Comparison of ENCODE assay signal across 19 cellular contexts in the genomic region with DNA sequence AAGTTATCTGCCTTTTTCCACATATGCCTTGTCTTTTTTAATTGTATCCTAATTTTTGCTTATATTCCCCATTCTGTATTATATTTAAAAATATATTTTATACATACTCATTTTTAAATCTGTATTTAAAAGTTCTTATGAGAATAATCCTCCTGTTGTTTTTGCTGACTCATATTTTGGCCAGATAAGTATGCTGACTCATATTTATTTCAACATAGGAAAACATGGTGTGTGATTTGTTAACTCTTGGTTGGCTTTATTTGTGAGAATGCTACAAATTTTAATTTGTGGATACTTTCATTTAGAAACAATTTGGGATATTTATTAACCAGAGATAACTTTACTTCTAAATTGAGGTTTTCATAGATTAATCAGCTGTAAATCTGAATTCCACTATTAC.
DNase-seq lines count a peak whose midpoint lies in the region; ATAC-seq, FAIRE-seq and TF ChIP-seq lines count a peak whose summit lies in the region.
"Had no signal": no experiment of that assay in that cellular context is flagged by ENCODE, and none has a peak within 500 bp of the region (broad histone marks: within the 10 kb centered on the region; RNA-seq: fewer than 3 reads in every experiment).

No MANE protein-coding gene starts in this region.

- H3K4me3 Mint-ChIP-seq in activated CD8-positive, alpha-beta T cell treated with anti-CD3 and anti-CD28 coated beads, Interleukin-2, amount 10 ng/mL, durations not matched to agents 7 days and 5 days: no peak overlapping the region
- H3K4me3 Mint-ChIP-seq: activated CD4-positive, alpha-beta memory T cell treated with anti-CD3 and anti-CD28 coated beads for 36 hours; CD14-positive monocyte; endodermal cell; naive B cell had no signal

- H3K14ac ChIP-seq in mesenchymal stem cell (ENCODE audit: low read length in 2 of 2): no peak overlapping the region

- H4K20me1 ChIP-seq in GM23248 (ENCODE audit: insufficient read depth) (no peaks in the 10 kb centered on the region), PC-3 (ENCODE audit: low read length) (no peaks in the 10 kb centered on the region), endothelial cell of umbilical vein (replicated peaks; ENCODE audit: control insufficient read depth, extremely low read depth, insufficient read depth, low read length) (no peaks in the 10 kb centered on the region)

- POLR2A ChIA-PET in PC-3 (lab: Charles Lee; ENCODE audit: unreplicated experiment) (no interaction called here), endothelial cell of umbilical vein (lab: Charles Lee) (no interaction called here)
- POLR2A ChIA-PET in activated CD8-positive, alpha-beta T cell treated with anti-CD3 and anti-CD28 coated beads, Interleukin-2, amount 10 ng/mL, durations not matched to agents 7 days and 5 days (lab: Charles Lee): no interaction called here

- FAIRE-seq in endothelial cell of umbilical vein (lab: Jason Lieb, UNC): peak; percentile 8

- no peak overlapping the region for H2AK5ac ChIP-seq in mesenchymal stem cell (ENCODE audit: low read length, severe bottlenecking)

- no peak overlapping the region for H3K9ac ChIP-seq in GM23248
- peak overlapping the region; percentile 52 for H3K9ac ChIP-seq in PC-3 (ENCODE audit: low read length)
- no peak overlapping the region for H3K9ac ChIP-seq in endothelial cell of umbilical vein (replicated peaks; ENCODE audit: extremely low read depth, insufficient read depth, low read length)
- peak overlapping the region; percentile 13 for H3K9ac ChIP-seq in mesenchymal stem cell (ENCODE audit: low read length)

- no peaks in the 10 kb centered on the region for H3K79me1 ChIP-seq in mesenchymal stem cell (replicated peaks; ENCODE audit: low read length, poor library complexity, severe bottlenecking)

- no peak overlapping the region for H2BK120ac ChIP-seq in mesenchymal stem cell (ENCODE audit: low read depth, low read length)

- H3K27me3 ChIP-seq in GM23248 (replicated peaks; ENCODE audit: insufficient read depth) (no peaks in the 10 kb centered on the region), PC-3 (ENCODE audit: low read length) (no peaks in the 10 kb centered on the region), endothelial cell of umbilical vein (ENCODE audit: control insufficient read depth in 2 of 2, insufficient read depth in 2 of 2, low read length in 2 of 2) (no peaks in the 10 kb centered on the region), mesenchymal stem cell (ENCODE audit: control insufficient read depth in 1 of 2, insufficient read depth in 1 of 2, low read length in 2 of 2) (no peaks in the 10 kb centered on the region), right atrium auricular region (no peaks in the 10 kb centered on the region)
- H3K27me3 ChIP-seq: ascending aorta, hepatocyte, tibial nerve had no signal

- no peaks in the 10 kb centered on the region for H3K36me3 ChIP-seq in GM23248 (ENCODE audit: low read depth)
- no peaks in the 10 kb centered on the region; the same call in 1 of the 2 replicates for H3K36me3 ChIP-seq in PC-3 (ENCODE audit: low read depth, low read length)
- H3K36me3 ChIP-seq in endothelial cell of umbilical vein (ENCODE audit: control insufficient read depth in 2 of 2, extremely low read depth in 1 of 2, insufficient read depth in 2 of 2, low read length in 2 of 2): no peaks in the 10 kb centered on the region
- no peaks in the 10 kb centered on the region for H3K36me3 ChIP-seq in mesenchymal stem cell (ENCODE audit: control insufficient read depth in 1 of 2, insufficient read depth in 2 of 2, low read depth in 1 of 2, low read length in 2 of 2)
- no peaks in the 10 kb centered on the region for H3K36me3 ChIP-seq in right atrium auricular region
- H3K36me3 ChIP-seq: ascending aorta, left ventricle myocardium inferior, tibial nerve had no signal

- TF ChIP-seq POLR2A in endothelial cell of umbilical vein (IDR thresholded peaks at IDR 0.05; ENCODE audit: low read depth, low read length): no peak

- H2BK12ac ChIP-seq in mesenchymal stem cell (ENCODE audit: low read length in 2 of 2): no peak overlapping the region

- no peaks in the 10 kb centered on the region for H3K27me3 Mint-ChIP-seq in activated CD8-positive, alpha-beta T cell treated with anti-CD3 and anti-CD28 coated beads, Interleukin-2, amount 10 ng/mL, durations not matched to agents 7 days and 5 days (ENCODE audit: low read depth)
- H3K27me3 Mint-ChIP-seq: activated CD4-positive, alpha-beta memory T cell treated with anti-CD3 and anti-CD28 coated beads for 36 hours; naive B cell had no signal

- peak; percentile 66 for DNase-seq in GM23248
- peak; percentile 84 for DNase-seq in PC-3
- DNase-seq in endothelial cell of umbilical vein (ENCODE audit: low read depth, low spot score): peak; percentile 52
- DNase-seq in mesenchymal stem cell: peak; percentile 62
- DNase-seq in NCI-H2081 (lab: John Stamatoyannopoulos, UW): no peak
- no peak for DNase-seq in right atrium auricular region (ENCODE audit: low spot score)
- DNase-seq in GM13977 (ENCODE audit: low spot score): no peak
- no peak for DNase-seq in activated CD8-positive, alpha-beta T cell treated with anti-CD3 and anti-CD28 coated beads, Interleukin-2, amount 10 ng/mL, durations not matched to agents 7 days and 5 days
- DNase-seq: activated CD4-positive, alpha-beta memory T cell treated with anti-CD3 and anti-CD28 coated beads for 36 hours; endodermal cell; left ventricle myocardium inferior; naive B cell; NCI-H2029; NCI-H774; T1000 had no signal

- peaks cover 9% of the 10 kb centered on the region; the same call in 1 of the 2 replicates for H3K4me1 ChIP-seq in GM23248 (ENCODE audit: insufficient read depth)
- peaks cover 43% of the 10 kb centered on the region for H3K4me1 ChIP-seq in PC-3 (ENCODE audit: insufficient read depth, low read length)
- peaks cover 2% of the 10 kb centered on the region for H3K4me1 ChIP-seq in endothelial cell of umbilical vein (ENCODE audit: control insufficient read depth, extremely low read depth, insufficient read depth, low read length)
- no peaks in the 10 kb centered on the region for H3K4me1 ChIP-seq in mesenchymal stem cell (ENCODE audit: control insufficient read depth, insufficient read depth, low read depth, low read length)
- no peaks in the 10 kb centered on the region for H3K4me1 ChIP-seq in right atrium auricular region
- H3K4me1 ChIP-seq: ascending aorta, left ventricle myocardium inferior, tibial nerve had no signal

- H3K9me1 ChIP-seq in endothelial cell of umbilical vein (replicated peaks; ENCODE audit: control insufficient read depth, extremely low read depth, insufficient read depth, low read length): no peaks in the 10 kb centered on the region

- H3K4me2 ChIP-seq in GM23248 (ENCODE audit: unreplicated experiment): no peak overlapping the region
- H3K4me2 ChIP-seq in PC-3 (ENCODE audit: low read length): peak overlapping the region; percentile 68
- H3K4me2 ChIP-seq in endothelial cell of umbilical vein (ENCODE audit: insufficient read depth, low read length): no peak overlapping the region
- no peak overlapping the region for H3K4me2 ChIP-seq in mesenchymal stem cell (ENCODE audit: low read length, poor library complexity, severe bottlenecking)
- H3K4me2 ChIP-seq: hepatocyte had no signal

- no peak overlapping the region for H3K18ac ChIP-seq in mesenchymal stem cell (ENCODE audit: low read depth in 1 of 2, low read length in 2 of 2)

- no peak overlapping the region for H2BK15ac ChIP-seq in mesenchymal stem cell (ENCODE audit: low read depth, poor library complexity, severe bottlenecking)

- no peak overlapping the region for H3K27ac Mint-ChIP-seq in activated CD8-positive, alpha-beta T cell treated with anti-CD3 and anti-CD28 coated beads, Interleukin-2, amount 10 ng/mL, durations not matched to agents 7 days and 5 days
- H3K27ac Mint-ChIP-seq: activated CD4-positive, alpha-beta memory T cell treated with anti-CD3 and anti-CD28 coated beads for 36 hours; CD14-positive monocyte; endodermal cell; naive B cell had no signal

- H3K4me1 Mint-ChIP-seq in activated CD8-positive, alpha-beta T cell treated with anti-CD3 and anti-CD28 coated beads, Interleukin-2, amount 10 ng/mL, durations not matched to agents 7 days and 5 days (ENCODE audit: low read depth): no peaks in the 10 kb centered on the region
- H3K4me1 Mint-ChIP-seq: CD14-positive monocyte, endodermal cell, naive B cell had no signal

- no peak overlapping the region for H2BK5ac ChIP-seq in mesenchymal stem cell (ENCODE audit: low read depth, low read length, poor library complexity, severe bottlenecking)

- in situ Hi-C loops in GM23248 (cut with MboI) (no loop called here), GM13977 (cut with MboI; ENCODE audit: low pct_unique_long_range_greater_than_20kb, low sequenced_read_pairs, unreplicated experiment) (no loop called here)

- ATAC-seq in PC-3: no peak; the same call in 1 of the 2 replicates
- ATAC-seq in activated CD8-positive, alpha-beta T cell treated with anti-CD3 and anti-CD28 coated beads, Interleukin-2, amount 10 ng/mL, durations not matched to agents 7 days and 5 days: no peak

- H3K4me3 ChIP-seq in GM23248 (no peak overlapping the region), PC-3 (ENCODE audit: low read length) (peak overlapping the region; percentile 22), endothelial cell of umbilical vein (replicated peaks in 1 of 3; ENCODE audit: insufficient read depth in 1 of 3, low read depth in 1 of 3, low read length in 3 of 3) (no peak overlapping the region), mesenchymal stem cell (ENCODE audit: insufficient read depth in 1 of 2, low read depth in 1 of 2, low read length in 2 of 2) (no peak overlapping the region), right atrium auricular region (no peak overlapping the region)
- H3K4me3 ChIP-seq: ascending aorta, hepatocyte, left ventricle myocardium inferior, tibial nerve had no signal

- intact Hi-C loops in PC-3 (cut with micrococcal nuclease): no loop called here
- intact Hi-C loops in endothelial cell of umbilical vein (cut with micrococcal nuclease): no loop called here

- H3K27ac ChIP-seq in GM23248: no peak overlapping the region
- H3K27ac ChIP-seq in PC-3 (ENCODE audit: low read length): peak overlapping the region; percentile 86
- H3K27ac ChIP-seq in endothelial cell of umbilical vein (ENCODE audit: insufficient read depth, low read depth, low read length): no peak overlapping the region
- H3K27ac ChIP-seq in mesenchymal stem cell (ENCODE audit: low read length, poor library complexity, severe bottlenecking): no peak overlapping the region
- no peak overlapping the region for H3K27ac ChIP-seq in right atrium auricular region
- H3K27ac ChIP-seq: ascending aorta, hepatocyte, left ventricle myocardium inferior, tibial nerve had no signal

- H3K9me2 ChIP-seq in GM23248 (ENCODE audit: insufficient read depth): no peaks in the 10 kb centered on the region
- no peaks in the 10 kb centered on the region for H3K9me2 ChIP-seq in PC-3 (replicated peaks; ENCODE audit: low read length)

- no peak overlapping the region for H4K91ac ChIP-seq in mesenchymal stem cell (ENCODE audit: low read length)

- dilution Hi-C loops in endothelial cell of umbilical vein (cut with MboI; ENCODE audit: extremely low pct_ligation_motif_present, low sequenced_read_pairs): no loop called here

- H3K79me2 ChIP-seq in GM23248 (ENCODE audit: insufficient read depth): no peaks in the 10 kb centered on the region
- H3K79me2 ChIP-seq in PC-3 (ENCODE audit: low read length): peaks cover 17% of the 10 kb centered on the region; the same call in 1 of the 2 replicates
- no peaks in the 10 kb centered on the region for H3K79me2 ChIP-seq in endothelial cell of umbilical vein (ENCODE audit: control insufficient read depth, insufficient read depth, low read length)
- H3K79me2 ChIP-seq: hepatocyte had no signal

- H3K9me3 ChIP-seq in GM23248 (ENCODE audit: low read depth) (no peaks in the 10 kb centered on the region), PC-3 (ENCODE audit: low read length) (no peaks in the 10 kb centered on the region), endothelial cell of umbilical vein (replicated peaks; ENCODE audit: control insufficient read depth, insufficient read depth, low read length) (no peaks in the 10 kb centered on the region), mesenchymal stem cell (ENCODE audit: control insufficient read depth, low read length) (no peaks in the 10 kb centered on the region), right atrium auricular region (no peaks in the 10 kb centered on the region)
- H3K9me3 ChIP-seq: ascending aorta, left ventricle myocardium inferior, tibial nerve had no signal

- no peak overlapping the region for H4K8ac ChIP-seq in mesenchymal stem cell (ENCODE audit: low read length)

- H3F3A ChIP-seq in GM23248 (ENCODE audit: insufficient read depth) (no peaks in the 10 kb centered on the region), PC-3 (ENCODE audit: low read length, unreplicated experiment) (no peaks in the 10 kb centered on the region)

- BruUV-seq in PC-3 (replicated peaks; lab: Mats Ljungman, UMichigan): no TSS peak
- no TSS peak for BruUV-seq in endothelial cell of umbilical vein (replicated peaks; lab: Mats Ljungman, UMichigan)

- CTCF ChIA-PET in PC-3 (lab: Charles Lee) (interaction anchor here (0.7 kb wide), 1 partner anchor 458 kb away, joined by 3 read pairs; no protein-coding TSS in a partner anchor), endothelial cell of umbilical vein (lab: Charles Lee) (interaction anchor here (1.5 kb wide), 1 partner anchor 13 kb away, joined by 6 read pairs; no protein-coding TSS in a partner anchor)
- CTCF ChIA-PET in activated CD8-positive, alpha-beta T cell treated with anti-CD3 and anti-CD28 coated beads, Interleukin-2, amount 10 ng/mL, durations not matched to agents 7 days and 5 days (lab: Charles Lee): no interaction called here

- H3K36me3 Mint-ChIP-seq in activated CD8-positive, alpha-beta T cell treated with anti-CD3 and anti-CD28 coated beads, Interleukin-2, amount 10 ng/mL, durations not matched to agents 7 days and 5 days (ENCODE audit: low read depth): no peaks in the 10 kb centered on the region
- H3K36me3 Mint-ChIP-seq: activated CD4-positive, alpha-beta memory T cell treated with anti-CD3 and anti-CD28 coated beads for 36 hours; CD14-positive monocyte; naive B cell had no signal

- TF ChIP-seq CTCF in PC-3 (conservative IDR thresholded peaks at IDR 0.05; ENCODE audit: low read depth, low read length): no peak
- no peak for TF ChIP-seq CTCF in endothelial cell of umbilical vein (IDR thresholded peaks at IDR 0.05; ENCODE audit: extremely low read depth in 1 of 2, insufficient read depth in 1 of 2, low read depth in 1 of 2, low read length in 2 of 2)
- TF ChIP-seq CTCF in right atrium auricular region (IDR thresholded peaks at IDR 0.05): no peak
- no peak for TF ChIP-seq CTCF in GM13977 (IDR thresholded peaks at IDR 0.05; ENCODE audit: extremely low read depth, insufficient read depth, missing control alignments)

- no peaks in the 10 kb centered on the region for H3K9me3 Mint-ChIP-seq in activated CD8-positive, alpha-beta T cell treated with anti-CD3 and anti-CD28 coated beads, Interleukin-2, amount 10 ng/mL, durations not matched to agents 7 days and 5 days (ENCODE audit: insufficient read depth)
- H3K9me3 Mint-ChIP-seq: endodermal cell had no signal

- no peak overlapping the region for H3K23ac ChIP-seq in mesenchymal stem cell (ENCODE audit: low read length in 2 of 2)

- H3K4ac ChIP-seq in mesenchymal stem cell (ENCODE audit: low read depth in 1 of 2, low read length in 2 of 2): no peak overlapping the region

- H2AFZ ChIP-seq in GM23248 (no peak overlapping the region), PC-3 (ENCODE audit: low read length) (no peak overlapping the region), endothelial cell of umbilical vein (ENCODE audit: low read depth, low read length) (no peak overlapping the region), mesenchymal stem cell (ENCODE audit: low read depth, low read length) (no peak overlapping the region)
- H2AFZ ChIP-seq: hepatocyte had no signal

Comparison
In these comparisons a context has a peak if more than half of its experiments do, and no peak if none do; other contexts are left out.
1. DNase-seq: peak in GM23248 (single experiment), PC-3 (single experiment), endothelial cell of umbilical vein (single experiment) and mesenchymal stem cell (single experiment); none in NCI-H2081 (0 of 2), right atrium auricular region (single experiment), GM13977 (single experiment) and activated CD8-positive, alpha-beta T cell treated with anti-CD3 and anti-CD28 coated beads, Interleukin-2, amount 10 ng/mL, durations not matched to agents 7 days and 5 days (single experiment).
2. H3K9ac ChIP-seq: peak in PC-3 (single experiment) and mesenchymal stem cell (single experiment); none in GM23248 (single experiment) and endothelial cell of umbilical vein (single experiment).